ENCODE assay signal across 15 cellular contexts in the genomic region with DNA sequence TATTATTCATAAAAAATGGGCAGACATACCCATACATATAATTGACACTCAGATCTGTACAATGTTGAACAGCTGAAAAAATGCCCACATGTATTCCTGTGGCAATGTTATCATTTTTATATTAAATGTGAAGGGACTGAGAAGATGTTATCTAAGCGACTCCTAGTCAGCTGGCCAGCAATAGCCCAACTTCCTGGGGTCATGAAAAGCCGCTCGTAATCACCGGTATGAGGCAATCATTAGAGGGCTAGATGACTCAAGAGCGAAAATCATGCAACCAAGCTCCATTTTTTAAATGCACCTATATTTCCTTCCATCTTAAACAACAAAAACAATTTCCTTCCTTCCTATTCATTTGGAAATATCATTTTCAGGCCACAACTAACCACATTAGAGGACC.
DNase-seq lines count a peak whose midpoint lies in the region; ATAC-seq, FAIRE-seq and TF ChIP-seq lines count a peak whose summit lies in the region.
"Had no signal": no experiment of that assay in that cellular context is flagged by ENCODE, and none has a peak within 500 bp of the region (broad histone marks: within the 10 kb centered on the region; RNA-seq: fewer than 3 reads in every experiment).

No MANE protein-coding gene starts in this region.

- FAIRE-seq in HTR-8/SVneo (lab: Jason Lieb, UNC) = no peak

- H3K36me3 Mint-ChIP-seq in stimulated activated memory B cell treated with anti-CD40 and anti-IgM and Interleukin-4, amounts not matched to agents 10 μg/mL and 1 μg/mL and 100 μg/mL, for 72 hours = peaks cover 75% of the 10 kb centered on the region
- no peaks in the 10 kb centered on the region for H3K36me3 Mint-ChIP-seq in stimulated activated effector memory CD8-positive, alpha-beta T cell treated with anti-CD3 and anti-CD28 coated beads, Interleukin-12 subunit alpha, Interleukin-12 subunit beta, amount 100 ng/mL, for 72 hours
- peaks cover 25% of the 10 kb centered on the region for H3K36me3 Mint-ChIP-seq in endothelial cell (ENCODE audit: low read depth, unreplicated experiment)

- no peak overlapping the region for H3K23ac ChIP-seq in IMR-90 (ENCODE audit: low read depth, low read length)

- in situ Hi-C loops in IMR-90 (cut with MboI; ENCODE audit: low sequenced_read_pairs) = loop anchor here (10.0 to 25.0 kb wide), 2 partner anchors 178 to 351 kb away; a partner anchor contains a TSS

- H3K56ac ChIP-seq in IMR-90 (ENCODE audit: extremely low read depth, insufficient read depth, low read length) = no peak overlapping the region

- peaks cover 50% of the 10 kb centered on the region for H3K4me1 Mint-ChIP-seq in stimulated activated memory B cell treated with anti-CD40 and anti-IgM and Interleukin-4, amounts not matched to agents 10 μg/mL and 1 μg/mL and 100 μg/mL, for 72 hours
- H3K4me1 Mint-ChIP-seq in stimulated activated effector memory CD8-positive, alpha-beta T cell treated with anti-CD3 and anti-CD28 coated beads, Interleukin-12 subunit alpha, Interleukin-12 subunit beta, amount 100 ng/mL, for 72 hours = no peaks in the 10 kb centered on the region
- peaks cover 3% of the 10 kb centered on the region for H3K4me1 Mint-ChIP-seq in endothelial cell (ENCODE audit: unreplicated experiment)

- TF ChIP-seq RAD21 in IMR-90 (IDR thresholded peaks at IDR 0.05; ENCODE audit: low read length) = no peak

- H3K9me1 ChIP-seq in IMR-90 (ENCODE audit: insufficient read depth, low read length) = peaks cover under 1% of the 10 kb centered on the region; the same call in 1 of the 2 replicates

- H3K9me3 ChIP-seq in IMR-90 (ENCODE audit: control insufficient read depth, insufficient read depth, low read length) = no peaks in the 10 kb centered on the region
- H3K9me3 ChIP-seq in OCI-LY3 (ENCODE audit: insufficient read depth, low read length) = no peaks in the 10 kb centered on the region
- H3K9me3 ChIP-seq: BLaER1 treated with 17β-estradiol and CSF1 and Interleukin-3, amounts not matched to agents 10 nM and 100 nM; SK-N-SH; transverse colon had no signal

- H4K20me1 ChIP-seq in IMR-90 (ENCODE audit: insufficient read depth, low read length) = peaks cover under 1% of the 10 kb centered on the region; the same call in 1 of the 2 replicates
- no peaks in the 10 kb centered on the region for H4K20me1 ChIP-seq in OCI-LY3 (ENCODE audit: insufficient read depth, low read length)

- H4K5ac ChIP-seq in IMR-90 (ENCODE audit: low read depth, low read length) = no peak overlapping the region

- no peak overlapping the region for H2AK5ac ChIP-seq in IMR-90 (ENCODE audit: low read depth, low read length)

- H2BK20ac ChIP-seq in IMR-90 (ENCODE audit: low read depth, low read length) = no peak overlapping the region

- BruUV-seq in IMR-90 (replicated peaks; lab: Mats Ljungman, UMichigan) = no TSS peak

- peaks cover 9 to 34% of the 10 kb centered on the region in 2 experiments; a peak in 3 of 4 replicates for H3K79me1 ChIP-seq in IMR-90 (ENCODE audit: low read depth in 1 of 2, low read length in 2 of 2)

- H3K4me1 ChIP-seq in IMR-90 (ENCODE audit: control insufficient read depth, insufficient read depth, low read length) (peaks cover under 1% of the 10 kb centered on the region), OCI-LY3 (ENCODE audit: low read length) (peaks cover 86% of the 10 kb centered on the region)

- no peak overlapping the region for H4K91ac ChIP-seq in IMR-90 (ENCODE audit: insufficient read depth, low read depth, low read length)

- H3K27me3 ChIP-seq in IMR-90 (ENCODE audit: control insufficient read depth, insufficient read depth, low read length) = no peaks in the 10 kb centered on the region
- no peaks in the 10 kb centered on the region for H3K27me3 ChIP-seq in OCI-LY3 (ENCODE audit: low read depth, low read length)
- H3K27me3 ChIP-seq: BLaER1 treated with 17β-estradiol and CSF1 and Interleukin-3, amounts not matched to agents 10 nM and 100 nM; transverse colon had no signal

- H3K4ac ChIP-seq in IMR-90 (ENCODE audit: low read depth, low read length) = no peak overlapping the region

- H3K9me3 Mint-ChIP-seq in stimulated activated memory B cell treated with anti-CD40 and anti-IgM and Interleukin-4, amounts not matched to agents 10 μg/mL and 1 μg/mL and 100 μg/mL, for 72 hours = no peaks in the 10 kb centered on the region
- no peaks in the 10 kb centered on the region for H3K9me3 Mint-ChIP-seq in stimulated activated effector memory CD8-positive, alpha-beta T cell treated with anti-CD3 and anti-CD28 coated beads, Interleukin-12 subunit alpha, Interleukin-12 subunit beta, amount 100 ng/mL, for 72 hours
- no peaks in the 10 kb centered on the region for H3K9me3 Mint-ChIP-seq in endothelial cell (ENCODE audit: unreplicated experiment)
- H3K9me3 Mint-ChIP-seq: immature natural killer cell, nephron had no signal

- no peak overlapping the region for H3K9ac ChIP-seq in IMR-90 (ENCODE audit: low read depth, low read length)
- H3K9ac ChIP-seq in OCI-LY3 (ENCODE audit: low read length) = no peak overlapping the region
- H3K9ac ChIP-seq: BLaER1 treated with 17β-estradiol and CSF1 and Interleukin-3, amounts not matched to agents 10 nM and 100 nM; SK-N-SH had no signal

- CTCF ChIA-PET in IMR-90 (lab: Yijun Ruan, JAX) = interaction anchor here (0.5 to 2.0 kb wide), 13 partner anchors 8 to 1191 kb away, joined by 3 to 12 read pairs (median 5); no protein-coding TSS in a partner anchor

- peaks cover 13% of the 10 kb centered on the region for H3K36me3 ChIP-seq in IMR-90 (ENCODE audit: control insufficient read depth, insufficient read depth, low read length)
- peaks cover 84% of the 10 kb centered on the region for H3K36me3 ChIP-seq in OCI-LY3 (replicated peaks; ENCODE audit: low read depth, low read length)

- H3K27me3 Mint-ChIP-seq in stimulated activated memory B cell treated with anti-CD40 and anti-IgM and Interleukin-4, amounts not matched to agents 10 μg/mL and 1 μg/mL and 100 μg/mL, for 72 hours = no peaks in the 10 kb centered on the region
- no peaks in the 10 kb centered on the region for H3K27me3 Mint-ChIP-seq in endothelial cell (ENCODE audit: unreplicated experiment)

- ATAC-seq in IMR-90 (ENCODE audit: low read depth) = no peak
- no peak for ATAC-seq in stimulated activated memory B cell treated with anti-CD40 and anti-IgM and Interleukin-4, amounts not matched to agents 10 μg/mL and 1 μg/mL and 100 μg/mL, for 72 hours
- ATAC-seq in stimulated activated effector memory CD8-positive, alpha-beta T cell treated with anti-CD3 and anti-CD28 coated beads, Interleukin-12 subunit alpha, Interleukin-12 subunit beta, amount 100 ng/mL, for 72 hours = no peak

- intact Hi-C loops in IMR-90 (cut with micrococcal nuclease) = loop anchor here (1.0 to 5.0 kb wide), 7 partner anchors 87 to 1342 kb away; no protein-coding TSS in a partner anchor

- TF ChIP-seq POLR2A in IMR-90 (IDR thresholded peaks at IDR 0.05; ENCODE audit: low read depth, low read length) = no peak

- H3K4me3 Mint-ChIP-seq in stimulated activated memory B cell treated with anti-CD40 and anti-IgM and Interleukin-4, amounts not matched to agents 10 μg/mL and 1 μg/mL and 100 μg/mL, for 72 hours = no peak overlapping the region
- H3K4me3 Mint-ChIP-seq in stimulated activated effector memory CD8-positive, alpha-beta T cell treated with anti-CD3 and anti-CD28 coated beads, Interleukin-12 subunit alpha, Interleukin-12 subunit beta, amount 100 ng/mL, for 72 hours = no peak overlapping the region
- no peak overlapping the region for H3K4me3 Mint-ChIP-seq in endothelial cell (ENCODE audit: unreplicated experiment)
- H3K4me3 Mint-ChIP-seq: immature natural killer cell, nephron had no signal

- H2BK5ac ChIP-seq in IMR-90 (ENCODE audit: low read depth, low read length, poor library complexity, severe bottlenecking) = no peak overlapping the region

- H3K27ac ChIP-seq in IMR-90 (ENCODE audit: insufficient read depth, low read length) = no peak overlapping the region
- peak overlapping the region; percentile 86 for H3K27ac ChIP-seq in OCI-LY3 (ENCODE audit: low read length)
- H3K27ac ChIP-seq: PC-9 had no signal

- H2AFZ ChIP-seq in IMR-90 (replicated peaks; ENCODE audit: low read length, poor library complexity) = no peak overlapping the region
- H2AFZ ChIP-seq in OCI-LY3 (ENCODE audit: low read depth, low read length) = no peak overlapping the region
- H2AFZ ChIP-seq: PC-9 had no signal

- no peak overlapping the region for H3K14ac ChIP-seq in IMR-90 (replicated peaks; ENCODE audit: low read depth, low read length)

- peak; percentile 51 for DNase-seq in IMR-90
- peak; percentile 69 for DNase-seq in fibroblast of pulmonary artery (ENCODE audit: low read depth)
- DNase-seq in stimulated activated effector memory CD8-positive, alpha-beta T cell treated with anti-CD3 and anti-CD28 coated beads, Interleukin-12 subunit alpha, Interleukin-12 subunit beta, amount 100 ng/mL, for 72 hours (ENCODE audit: low spot score in 2 of 2) = no peak
- DNase-seq in endothelial cell (ENCODE audit: low spot score) = no peak
- no peak for DNase-seq in HTR-8/SVneo (ENCODE audit: insufficient read length, low spot score)
- DNase-seq: activated gamma-delta T cell, HCEC 1CT had no signal

- TF ChIP-seq CTCF in IMR-90 (conservative IDR thresholded peaks at IDR 0.05; ENCODE audit: low read depth, low read length) (no peak), OCI-LY3 (IDR thresholded peaks at IDR 0.05; ENCODE audit: low read depth, low read length) (no peak), fibroblast of pulmonary artery (IDR thresholded peaks at IDR 0.05; ENCODE audit: low read length, missing control alignments) (no peak), endothelial cell (IDR thresholded peaks at IDR 0.05; ENCODE audit: unreplicated experiment) (no peak)

- no peak overlapping the region for H2BK15ac ChIP-seq in IMR-90 (ENCODE audit: low read depth, low read length)

- POLR2A ChIA-PET in IMR-90 (lab: Charles Lee; ENCODE audit: unreplicated experiment) = no interaction called here

- dilution Hi-C loops in IMR-90 (cut with HindIII; ENCODE audit: low sequenced_read_pairs, unreplicated experiment) = no loop called here

- H2AK9ac ChIP-seq in IMR-90 (replicated peaks; ENCODE audit: low read depth, low read length, poor library complexity) = no peak overlapping the region

- H3K18ac ChIP-seq in IMR-90 (ENCODE audit: low read depth, low read length) = no peak overlapping the region

- no peak overlapping the region for H2BK120ac ChIP-seq in IMR-90 (ENCODE audit: low read depth, low read length)

- WGBS in IMR-90 (ENCODE audit: extremely low coverage in 2 of 2, insufficient read length in 1 of 2), 2 experiments = no CpG with 5 or more reads among the region's 5 CpGs

- H3K4me2 ChIP-seq in IMR-90 (ENCODE audit: low read depth, low read length) (no peak overlapping the region), OCI-LY3 (ENCODE audit: low read length) (no peak overlapping the region)
- H3K4me2 ChIP-seq: BLaER1 treated with 17β-estradiol and CSF1 and Interleukin-3, amounts not matched to agents 10 nM and 100 nM; PC-9; SK-N-SH had no signal

- H3K4me3 ChIP-seq in IMR-90 (ENCODE audit: insufficient read depth, low read depth, low read length) = no peak overlapping the region
- no peak overlapping the region for H3K4me3 ChIP-seq in OCI-LY3 (ENCODE audit: low read length)
- H3K4me3 ChIP-seq in fibroblast of pulmonary artery (replicated peaks; ENCODE audit: low read depth, low read length) = no peak overlapping the region
- H3K4me3 ChIP-seq: BLaER1 treated with 17β-estradiol and CSF1 and Interleukin-3, amounts not matched to agents 10 nM and 100 nM; PC-9; transverse colon had no signal

- peaks cover 91% of the 10 kb centered on the region for H3K79me2 ChIP-seq in OCI-LY3 (ENCODE audit: low read length)

- H4K8ac ChIP-seq in IMR-90 (ENCODE audit: low read depth in 2 of 2, low read length in 2 of 2) = no peak overlapping the region

- peak overlapping the region; percentile 83 for H3K27ac Mint-ChIP-seq in stimulated activated memory B cell treated with anti-CD40 and anti-IgM and Interleukin-4, amounts not matched to agents 10 μg/mL and 1 μg/mL and 100 μg/mL, for 72 hours
- H3K27ac Mint-ChIP-seq in stimulated activated effector memory CD8-positive, alpha-beta T cell treated with anti-CD3 and anti-CD28 coated beads, Interleukin-12 subunit alpha, Interleukin-12 subunit beta, amount 100 ng/mL, for 72 hours = no peak overlapping the region
- H3K27ac Mint-ChIP-seq in endothelial cell (ENCODE audit: unreplicated experiment) = no peak overlapping the region
- H3K27ac Mint-ChIP-seq: immature natural killer cell had no signal

Comparison
In these comparisons a context has a peak if more than half of its experiments do, and no peak if none do; other contexts are left out.
1. DNase-seq: peak in IMR-90 (single experiment) and fibroblast of pulmonary artery (single experiment); none in stimulated activated effector memory CD8-positive, alpha-beta T cell treated with anti-CD3 and anti-CD28 coated beads, Interleukin-12 subunit alpha, Interleukin-12 subunit beta, amount 100 ng/mL, for 72 hours (0 of 2), endothelial cell (single experiment) and HTR-8/SVneo (single experiment).